9 cellular contexts compared by ENCODE assay signal in the genomic region with DNA sequence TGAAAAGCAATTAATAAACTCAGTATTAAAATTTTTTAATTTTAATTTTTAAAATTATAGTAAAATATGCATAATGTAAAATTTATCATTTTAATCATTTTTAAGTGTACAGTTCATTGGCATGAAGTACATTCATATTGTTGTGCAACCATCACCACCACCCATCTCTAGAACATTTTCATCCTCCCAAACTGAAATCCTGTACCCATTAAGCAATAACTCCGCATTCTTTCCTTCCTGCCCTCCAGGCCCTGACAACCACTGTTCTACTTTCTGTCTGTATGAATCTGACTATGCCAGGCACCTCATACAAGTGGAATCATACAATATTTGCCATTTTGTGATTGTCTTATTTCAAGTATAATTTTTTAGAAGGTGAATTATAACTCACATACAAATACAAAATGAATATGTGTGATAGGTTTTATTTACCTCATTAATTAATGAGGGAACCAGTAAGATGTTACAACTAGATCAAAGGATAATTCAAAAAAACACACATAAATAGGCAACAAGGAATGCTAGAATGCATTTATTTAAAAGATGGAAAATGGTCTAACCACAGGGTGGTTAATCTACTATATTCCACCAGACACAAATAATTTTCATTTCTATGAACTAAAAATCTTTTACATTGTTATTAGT. TPM values are rescaled to one million over a fixed set of nuclear protein-coding genes. Genes with fewer than 3 reads are reported as not detected.
A peak's percentile ranks its signal among the peaks of the same experiment; 100 is the strongest.
DNase-seq lines count a peak whose midpoint lies in the region; ATAC-seq and TF ChIP-seq lines count a peak whose summit lies in the region.
"Had no signal": no experiment of that assay in that cellular context is flagged by ENCODE, and none has a peak within 500 bp of the region (broad histone marks: within the 10 kb centered on the region; RNA-seq: fewer than 3 reads in every experiment).

No MANE protein-coding gene starts in this region.

- no peak overlapping the region for H3K23ac ChIP-seq in mesenchymal stem cell (ENCODE audit: low read length in 2 of 2)

- H2BK12ac ChIP-seq in mesenchymal stem cell (ENCODE audit: low read length in 2 of 2), result no peak overlapping the region

- H3K4ac ChIP-seq in mesenchymal stem cell (ENCODE audit: low read depth in 1 of 2, low read length in 2 of 2), result no peak overlapping the region

- no peak overlapping the region for H2BK15ac ChIP-seq in mesenchymal stem cell (ENCODE audit: low read depth, poor library complexity, severe bottlenecking)

- H3K79me1 ChIP-seq in mesenchymal stem cell (replicated peaks; ENCODE audit: low read length, poor library complexity, severe bottlenecking), result peaks cover 2% of the 10 kb centered on the region

- WGBS in mesenchymal stem cell, result 100% methylated on average over 1 of the region's 1 CpG

- H3K4me3 ChIP-seq in choroid plexus epithelial cell (ENCODE audit: low read depth, low read length), result no peak overlapping the region
- H3K4me3 ChIP-seq in mesenchymal stem cell (ENCODE audit: insufficient read depth in 1 of 2, low read depth in 1 of 2, low read length in 2 of 2), result no peak overlapping the region
- H3K4me3 ChIP-seq: hepatocyte had no signal

- no peak overlapping the region for H3K4me2 ChIP-seq in mesenchymal stem cell (ENCODE audit: low read length, poor library complexity, severe bottlenecking)
- H3K4me2 ChIP-seq: hepatocyte had no signal

- no peak for ATAC-seq in HG03565 (IDR thresholded peaks at IDR 0.05; ENCODE audit: unreplicated experiment)

- H3K27ac ChIP-seq in mesenchymal stem cell (ENCODE audit: low read length, poor library complexity, severe bottlenecking), result no peak overlapping the region
- H3K27ac ChIP-seq: hepatocyte had no signal

- no peaks in the 10 kb centered on the region for H3K27me3 ChIP-seq in mesenchymal stem cell (ENCODE audit: control insufficient read depth in 1 of 2, insufficient read depth in 1 of 2, low read length in 2 of 2)
- H3K27me3 ChIP-seq: hepatocyte had no signal

- H3K4me1 ChIP-seq in mesenchymal stem cell (ENCODE audit: control insufficient read depth, insufficient read depth, low read depth, low read length), result peaks cover 5% of the 10 kb centered on the region

- DNase-seq in EL (peak; percentile 60), NCI-H226 (peak; percentile 73), choroid plexus epithelial cell (ENCODE audit: low read depth) (peak; percentile 58), mesenchymal stem cell (no peak), germinal center (ENCODE audit: low spot score) (no peak), GM20000 (ENCODE audit: low spot score) (no peak)
- no peak for DNase-seq in stimulated activated CD4-positive, alpha-beta T cell treated with anti-CD3 and anti-CD28 coated beads, Interleukin-4, amount 100 ng/mL, for 4 hours

- H2AFZ ChIP-seq in mesenchymal stem cell (ENCODE audit: low read depth, low read length), result no peak overlapping the region
- H2AFZ ChIP-seq: hepatocyte had no signal

- H4K91ac ChIP-seq in mesenchymal stem cell (ENCODE audit: low read length), result no peak overlapping the region

- peaks cover 0 to 3% of the 10 kb centered on the region in 2 experiments for H3K36me3 ChIP-seq in mesenchymal stem cell (ENCODE audit: control insufficient read depth in 1 of 2, insufficient read depth in 2 of 2, low read depth in 1 of 2, low read length in 2 of 2)

- no peak overlapping the region for H2BK5ac ChIP-seq in mesenchymal stem cell (ENCODE audit: low read depth, low read length, poor library complexity, severe bottlenecking)

- no peak overlapping the region for H3K14ac ChIP-seq in mesenchymal stem cell (ENCODE audit: low read length in 2 of 2)

- no peak overlapping the region for H3K18ac ChIP-seq in mesenchymal stem cell (ENCODE audit: low read depth in 1 of 2, low read length in 2 of 2)

- H4K8ac ChIP-seq in mesenchymal stem cell (ENCODE audit: low read length), result no peak overlapping the region

- TF ChIP-seq CTCF in choroid plexus epithelial cell (conservative IDR thresholded peaks at IDR 0.05; ENCODE audit: low read depth, low read length) (no peak), GM20000 (IDR thresholded peaks at IDR 0.05; ENCODE audit: extremely low read depth, missing control alignments) (no peak)

- H2BK120ac ChIP-seq in mesenchymal stem cell (ENCODE audit: low read depth, low read length), result no peak overlapping the region

- H3K9me3 ChIP-seq in mesenchymal stem cell (ENCODE audit: control insufficient read depth, low read length), result no peaks in the 10 kb centered on the region

- no peak overlapping the region for H2AK5ac ChIP-seq in mesenchymal stem cell (ENCODE audit: low read length, severe bottlenecking)

- peak overlapping the region; percentile 47 for H3K9ac ChIP-seq in mesenchymal stem cell (ENCODE audit: low read length)

RNA-seq across cellular contexts. Expression of a gene that starts 13.1 kb away (rescaled TPM):
- 20.2 TPM for polyA plus RNA-seq in mesenchymal stem cell (2013, experiment 1 of 2)
- polyA plus RNA-seq in mesenchymal stem cell (2013, experiment 2 of 2), result 18.9 TPM

RNA-seq across cellular contexts. Expression of a gene that starts 29.5 kb away (rescaled TPM):
- 0.50 TPM for polyA plus RNA-seq in mesenchymal stem cell (2013, experiment 1 of 2)
- 0.12 TPM for polyA plus RNA-seq in mesenchymal stem cell (2013, experiment 2 of 2)

Comparison
In these comparisons a context has a peak if more than half of its experiments do, and no peak if none do; other contexts are left out.
1. DNase-seq: peak in EL (single experiment), NCI-H226 (single experiment) and choroid plexus epithelial cell (single experiment); none in mesenchymal stem cell (single experiment), stimulated activated CD4-positive, alpha-beta T cell treated with anti-CD3 and anti-CD28 coated beads, Interleukin-4, amount 100 ng/mL, for 4 hours (0 of 2), germinal center (single experiment) and GM20000 (single experiment).